9 cellular contexts compared by ENCODE assay signal in the genomic region with DNA sequence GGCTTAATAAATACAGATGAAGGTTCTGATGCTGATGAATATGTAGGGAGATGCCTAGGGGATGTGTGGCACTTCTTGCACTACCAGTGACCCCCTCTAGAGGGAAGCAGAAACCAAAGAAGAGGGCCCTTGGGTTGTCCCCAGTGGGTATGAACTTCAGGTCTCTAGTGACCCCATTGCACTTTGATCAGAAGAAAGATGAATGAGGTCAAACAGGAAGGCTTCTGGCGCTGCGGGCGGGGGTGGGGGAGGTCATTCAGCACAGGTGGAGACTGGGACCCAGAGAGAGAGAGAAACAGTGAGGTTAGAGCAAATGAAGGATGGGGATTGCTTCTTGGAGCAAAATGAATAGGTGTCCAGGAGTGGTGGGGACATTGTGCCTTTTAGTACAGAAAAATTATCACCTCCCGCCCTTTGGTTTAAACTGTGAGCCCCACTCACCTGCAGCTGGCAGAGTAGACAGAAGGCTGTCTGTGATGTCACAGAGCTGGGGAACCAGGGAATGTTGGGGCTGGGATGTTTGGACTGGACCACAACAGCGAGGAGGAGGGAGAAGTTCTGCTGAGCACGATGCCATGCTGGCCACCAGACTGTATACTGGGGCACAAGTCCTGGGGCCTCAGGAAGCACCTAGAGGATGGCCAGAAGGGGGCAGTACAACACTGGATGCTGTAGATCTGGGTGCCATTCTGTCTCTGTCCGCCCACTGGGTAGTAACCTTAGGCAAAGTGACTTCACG. TPM values are rescaled to one million over a fixed set of nuclear protein-coding genes. Genes with fewer than 3 reads are reported as not detected.
DNase-seq lines count a peak whose midpoint lies in the region; ATAC-seq, FAIRE-seq and TF ChIP-seq lines count a peak whose summit lies in the region.
"Had no signal": no experiment of that assay in that cellular context is flagged by ENCODE, and none has a peak within 500 bp of the region (broad histone marks: within the 10 kb centered on the region; RNA-seq: fewer than 3 reads in every experiment).

A gene with protein sequence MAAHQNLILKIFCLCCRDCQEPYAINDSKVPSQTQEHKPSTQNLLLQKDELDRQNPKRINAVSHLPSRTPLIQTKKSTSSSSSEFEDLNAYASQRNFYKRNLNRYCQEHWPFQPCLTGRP (minus strand): TSS at position 599 of the 739 bp plus-strand sequence. CDS start 10,469 bp downstream, outside the sequence.

- H3K9ac ChIP-seq in HepG2 (ENCODE audit: insufficient read depth, low read depth, low read length) = no peak within 1 kb of the TSS

- BruUV-seq in HepG2 (replicated peaks; lab: Mats Ljungman, UMichigan) = no TSS peak

- H3K27ac Mint-ChIP-seq in activated B cell treated with CpG ODN at 0.5 μM for 24 hours = peak within 1 kb of the TSS; percentile 36

- H3K4me1 ChIP-seq in HepG2 (ENCODE audit: insufficient read depth, low read length) = peaks cover 8% of the 10 kb centered on the region

- H3K36me3 ChIP-seq in bronchial epithelial cell (ENCODE audit: control insufficient read depth, insufficient read depth, low read length) (no peaks in the 10 kb centered on the region), HepG2 (replicated peaks in 1 of 2; ENCODE audit: control insufficient read depth in 1 of 2, insufficient read depth in 2 of 2, low read length in 2 of 2) (no peaks in the 10 kb centered on the region)

- H2AFZ ChIP-seq in HepG2 (ENCODE audit: low read length) = no peak within 1 kb of the TSS

- H3K9me3 Mint-ChIP-seq in activated B cell treated with CpG ODN at 0.5 μM for 24 hours = no peaks in the 10 kb centered on the region

- peaks cover 5% of the 10 kb centered on the region for H3K4me1 Mint-ChIP-seq in activated B cell treated with CpG ODN at 0.5 μM for 24 hours

- no peak within 1 kb of the TSS for H3K27ac ChIP-seq in HepG2 (ENCODE audit: extremely low read length, insufficient read depth, low read length)

- no peaks in the 10 kb centered on the region for H3K27me3 ChIP-seq in bronchial epithelial cell (ENCODE audit: control insufficient read depth, insufficient read depth, low read length)
- no peaks in the 10 kb centered on the region for H3K27me3 ChIP-seq in HepG2 (ENCODE audit: control insufficient read depth in 1 of 2, insufficient read depth in 2 of 2, low read length in 2 of 2)

- intact Hi-C loops in activated B cell treated with CpG ODN at 0.5 μM for 24 hours (cut with micrococcal nuclease) = loop anchor here (1.0 to 5.0 kb wide), 6 partner anchors 58 to 911 kb away; no protein-coding TSS in a partner anchor
- intact Hi-C loops in HepG2 (cut with micrococcal nuclease; ENCODE audit: unreplicated experiment) = loop anchor here (1.0 to 5.0 kb wide), 6 partner anchors 40 to 841 kb away; no protein-coding TSS in a partner anchor

- FAIRE-seq in bronchial epithelial cell (lab: Jason Lieb, UNC) = no peak
- FAIRE-seq in HepG2 (lab: Jason Lieb, UNC) = peak; percentile 70

- CTCF ChIA-PET in activated B cell treated with CpG ODN at 0.5 μM for 24 hours (lab: Charles Lee) = interaction anchor here (0.7 to 4.1 kb wide), 16 partner anchors 17 to 339 kb away, joined by 3 to 50 read pairs (median 6); no protein-coding TSS in a partner anchor
- CTCF ChIA-PET in HepG2 (lab: Yijun Ruan, JAX; ENCODE audit: low intra/inter-chr PET ratio, low total read pairs) = interaction anchor here (1.2 to 3.4 kb wide), 7 partner anchors 40 to 332 kb away, joined by 3 to 46 read pairs (median 9); no protein-coding TSS in a partner anchor

- no peak within 1 kb of the TSS for H3K4me3 Mint-ChIP-seq in activated B cell treated with CpG ODN at 0.5 μM for 24 hours

- no peak for TF ChIP-seq POLR2A in HepG2 (IDR thresholded peaks at IDR 0.05; ENCODE audit: insufficient read depth in 1 of 2, low read depth in 2 of 2, low read length in 2 of 2)

- POLR2A ChIA-PET in activated B cell treated with CpG ODN at 0.5 μM for 24 hours (lab: Charles Lee) (interaction anchor here (0.7 kb wide), 1 partner anchor 276 kb away, joined by 3 read pairs; no protein-coding TSS in a partner anchor), HepG2 (lab: Yijun Ruan, JAX) (no interaction called here)

- H3K27me3 Mint-ChIP-seq in activated B cell treated with CpG ODN at 0.5 μM for 24 hours = peaks cover 24% of the 10 kb centered on the region

- DNase-seq in ACHN (peak; percentile 77), NCI-H345 (lab: John Stamatoyannopoulos, UW) (peak; percentile 72), activated B cell treated with CpG ODN at 0.5 μM for 24 hours (no peak), bronchial epithelial cell (ENCODE audit: low read depth) (peak; percentile 71), HepG2 (ENCODE audit: low spot score) (peak; percentile 80)
- peak; percentile 62 for DNase-seq in stimulated activated CD8-positive, alpha-beta memory T cell treated with anti-CD3 and anti-CD28 coated beads, Interleukin-15, amount 100 ng/mL, for 1 hour (ENCODE audit: low read depth)

- ATAC-seq in GM18519 (IDR thresholded peaks at IDR 0.05; ENCODE audit: low FRiP score, unreplicated experiment) (peak; percentile 63), HG03095 (IDR thresholded peaks at IDR 0.05; ENCODE audit: unreplicated experiment) (peak; percentile 64), activated B cell treated with CpG ODN at 0.5 μM for 24 hours (ENCODE audit: low read depth) (peak; percentile 94), HepG2 (peak; percentile 99)

- no peaks in the 10 kb centered on the region for H3K9me3 ChIP-seq in HepG2 (ENCODE audit: low read length)

- H3K4me3 ChIP-seq in bronchial epithelial cell (ENCODE audit: low read depth, low read length) (no peak within 1 kb of the TSS), HepG2 (replicated peaks in 1 of 3; ENCODE audit: insufficient read depth in 1 of 3, low read depth in 2 of 3, low read length in 3 of 3) (no peak within 1 kb of the TSS)

- H3K36me3 Mint-ChIP-seq in activated B cell treated with CpG ODN at 0.5 μM for 24 hours (ENCODE audit: low read depth) = no peaks in the 10 kb centered on the region

- WGBS in HepG2 (ENCODE audit: low lambda C conversion rate) = 11% methylated on average over 6 of the region's 8 CpGs

- no peak for TF ChIP-seq CTCF in activated B cell treated with CpG ODN at 0.5 μM for 24 hours (IDR thresholded peaks at IDR 0.05)
- TF ChIP-seq CTCF in bronchial epithelial cell (IDR thresholded peaks at IDR 0.05; ENCODE audit: insufficient read depth, low read length, severe bottlenecking) = peak; percentile 87
- TF ChIP-seq CTCF in HepG2 (CRISPR knock-in tag; IDR thresholded peaks at IDR 0.05) = peak; percentile 91

- no peaks in the 10 kb centered on the region for H4K20me1 ChIP-seq in HepG2 (ENCODE audit: insufficient read depth, low read length)

- no peaks in the 10 kb centered on the region for H3K79me2 ChIP-seq in HepG2 (ENCODE audit: insufficient read depth, low read length)

- peak within 1 kb of the TSS; percentile 34; the same call in 1 of the 2 replicates for H3K4me2 ChIP-seq in HepG2 (ENCODE audit: low read depth, low read length)

- TF ChIP-seq EP300 in HepG2 (IDR thresholded peaks at IDR 0.05; ENCODE audit: low read depth in 2 of 2, low read length in 2 of 2) (no peak), HepG2 (CRISPR knock-in tag; IDR thresholded peaks at IDR 0.05; ENCODE audit: borderline replicate concordance) (no peak)

- peak; percentile 84 for TF ChIP-seq RAD21 in HepG2 (CRISPR knock-in tag; IDR thresholded peaks at IDR 0.05)

- in situ Hi-C loops in ACHN (cut with HindIII; ENCODE audit: low pct_ligation_motif_present, low pct_unique_long_range_greater_than_20kb, low sequenced_read_pairs) = no loop called here
- in situ Hi-C loops in HepG2 (cut with HindIII; ENCODE audit: extremely low pct_ligation_motif_present, low pct_unique_long_range_greater_than_20kb) = loop anchor here (5.0 to 10.0 kb wide), 3 partner anchors 231 to 843 kb away; no protein-coding TSS in a partner anchor

TF ChIP-seq in HepG2, 621 proteins besides CTCF, POLR2A, EP300 and RAD21 (continues in another document):
- TF ChIP-seq ZNF24 (IDR thresholded peaks at IDR 0.05) = no peak
- TF ChIP-seq NR2F1 (CRISPR knock-in tag; IDR thresholded peaks at IDR 0.05) = peak in 1 of 2 experiments; percentile 63; a peak in 1 of 4 replicates
- no peak for TF ChIP-seq HES4 (CRISPR knock-in tag; IDR thresholded peaks at IDR 0.05; ENCODE audit: borderline replicate concordance)
- TF ChIP-seq ZNF101 (CRISPR knock-in tag; IDR thresholded peaks at IDR 0.05; ENCODE audit: borderline replicate concordance, low read depth) = no peak
- no peak for TF ChIP-seq U2AF1 (optimal IDR thresholded peaks at IDR 0.05; ENCODE audit: low read depth, low read length)
- no peak for TF ChIP-seq BRD4 (CRISPR knock-in tag; IDR thresholded peaks at IDR 0.05)
- TF ChIP-seq STAG1 (CRISPR knock-in tag; IDR thresholded peaks at IDR 0.05) = peak; percentile 88

RNA-seq across cellular contexts. Expression of the gene that starts here (rescaled TPM):
- total RNA-seq in activated B cell treated with CpG ODN at 0.5 μM for 24 hours (not detected in 2 replicates), bronchial epithelial cell (not detected in 2 replicates), HepG2 (2016; rRNA removed; fragmentation: Illumina TruSeq; extraction: Trizol) (not detected in 2 replicates)
- not detected in 2 replicates for total RNA-seq in HepG2 (2016; cell fraction: cytosol; rRNA removed; fragmentation: Illumina TruSeq; extraction: Trizol; ENCODE audit: low read depth)
- not detected in 2 replicates for total RNA-seq in HepG2 (2016; cell fraction: insoluble cytoplasmic fraction; rRNA removed; fragmentation: Illumina TruSeq; extraction: Trizol)
- total RNA-seq in HepG2 (2016; cell fraction: membrane; rRNA removed; fragmentation: Illumina TruSeq; extraction: Trizol) = not detected in 2 replicates
- total RNA-seq in HepG2 (2016; cell fraction: nucleus; rRNA removed; fragmentation: Illumina TruSeq; extraction: Trizol) = not detected in 2 replicates
- polyA plus RNA-seq in HepG2 (2011; rRNA removed) = not detected in 2 replicates
- polyA plus RNA-seq in HepG2 (2011; cell fraction: cytosol; rRNA removed) = not detected in 2 replicates
- polyA plus RNA-seq in HepG2 (2011; cell fraction: nucleus; rRNA removed) = not detected in 2 replicates
- polyA plus RNA-seq in HepG2 (2012) = not detected in 2 replicates
- polyA plus RNA-seq in HepG2 (2016; cell fraction: cytosol; fragmentation: Illumina TruSeq; extraction: Trizol; ENCODE audit: low read depth) = not detected in 2 replicates
- not detected in 2 replicates for polyA plus RNA-seq in HepG2 (2016; cell fraction: insoluble cytoplasmic fraction; fragmentation: Illumina TruSeq; extraction: Trizol; ENCODE audit: low read depth)
- not detected in 2 replicates for polyA plus RNA-seq in HepG2 (2016; cell fraction: membrane; fragmentation: Illumina TruSeq; extraction: Trizol; ENCODE audit: low read depth)
- polyA plus RNA-seq in HepG2 (2016; cell fraction: nucleus; fragmentation: Illumina TruSeq; extraction: Trizol; ENCODE audit: insufficient read depth, low read depth) = not detected in 2 replicates
- polyA minus RNA-seq in HepG2 (2011; rRNA and poly(A)+ RNA removed; ENCODE audit: low replicate concordance) = not detected in 2 replicates
- polyA minus RNA-seq in HepG2 (2011; cell fraction: cytosol; rRNA and poly(A)+ RNA removed) = not detected in 2 replicates
- not detected in 2 replicates for polyA minus RNA-seq in HepG2 (2011; cell fraction: nucleus; rRNA and poly(A)+ RNA removed)
- total RNA-seq: temporal lobe had no signal

Comparison
In these comparisons a context has a peak if more than half of its experiments do, and no peak if none do; other contexts are left out.
1. Peak in ATAC-seq in activated B cell treated with CpG ODN at 0.5 μM for 24 hours; RNA of the gene not detected or under 1 TPM.
2. Peak in DNase-seq in bronchial epithelial cell; RNA of the gene not detected or under 1 TPM.
3. Peak in DNase-seq, ATAC-seq and H3K4me2 ChIP-seq in HepG2; RNA of the gene not detected or under 1 TPM.